Comparison of ENCODE assay signal across 10 cellular contexts in the genomic region with DNA sequence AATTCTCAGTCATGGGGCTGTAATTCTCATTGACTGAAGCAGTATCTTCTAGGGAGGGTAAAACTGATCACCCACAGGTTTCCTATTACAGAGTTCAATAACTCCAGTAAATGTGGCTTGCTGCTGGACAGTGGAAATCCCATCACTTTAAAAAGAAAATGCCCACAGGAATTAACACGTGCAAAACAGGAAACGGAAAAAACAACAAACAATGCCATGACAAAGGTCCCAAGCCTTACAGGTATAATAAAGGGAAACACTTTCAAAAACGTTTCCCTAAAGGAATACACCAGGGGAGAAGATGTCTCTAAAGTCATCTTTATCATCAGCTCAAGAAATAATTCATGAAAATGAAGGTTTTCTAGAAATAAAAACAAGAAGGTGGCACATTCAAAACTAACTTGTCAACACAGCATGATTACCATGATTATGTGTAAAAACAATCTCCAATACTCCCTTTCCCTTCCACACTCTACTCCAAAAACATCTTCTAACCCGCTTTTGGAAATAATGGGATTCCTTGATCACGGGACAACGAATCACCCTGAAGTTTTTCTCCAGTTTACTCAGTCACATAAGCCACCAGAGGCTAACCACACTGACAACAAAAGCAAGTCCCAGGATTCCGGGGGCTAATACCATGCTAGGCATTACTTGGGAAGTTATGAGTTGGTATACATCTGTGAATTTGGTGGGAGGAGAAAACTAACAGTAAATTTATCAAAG.
DNase-seq lines count a peak whose midpoint lies in the region; ATAC-seq, FAIRE-seq and TF ChIP-seq lines count a peak whose summit lies in the region.
"Had no signal": no experiment of that assay in that cellular context is flagged by ENCODE, and none has a peak within 500 bp of the region (broad histone marks: within the 10 kb centered on the region; RNA-seq: fewer than 3 reads in every experiment).

No MANE protein-coding gene starts in this region.

- no peak overlapping the region for H4K8ac ChIP-seq in H1 (ENCODE audit: extremely low read depth, insufficient read depth, low read length)

- no peaks in the 10 kb centered on the region for H3K36me3 Mint-ChIP-seq in activated CD4-positive, alpha-beta T cell treated with anti-CD3 and anti-CD28 coated beads for 36 hours (ENCODE audit: low read depth)

- DNase-seq in H1 (ENCODE audit: low read depth in 1 of 2, low spot score in 2 of 2) (no peak), psoas muscle (no peak), RWPE1 (ENCODE audit: low spot score) (no peak), HCEC 1CT (no peak), NCI-H1694 (lab: John Stamatoyannopoulos, UW) (no peak)
- no peak for DNase-seq in activated CD4-positive, alpha-beta T cell treated with anti-CD3 and anti-CD28 coated beads for 36 hours
- DNase-seq: activated CD8-positive, alpha-beta T cell treated with anti-CD3 and anti-CD28 coated beads for 36 hours had no signal

- no peak overlapping the region for H2BK12ac ChIP-seq in H1 (ENCODE audit: low read depth, low read length)

- H3K4me3 ChIP-seq in H1 (ENCODE audit: extremely low read depth in 1 of 4, insufficient read depth in 2 of 4, low read depth in 3 of 4, low read length in 4 of 4) (peak overlapping the region in 1 of 4 experiments; percentile 43; a peak in 2 of 8 replicates), psoas muscle (peak overlapping the region; percentile 67)

- no peak overlapping the region for H3K23ac ChIP-seq in H1 (ENCODE audit: insufficient read length)

- CTCF ChIA-PET in H1 (lab: Charles Lee; ENCODE audit: partially characterized antibody) (no interaction called here), RWPE1 (lab: Yijun Ruan, JAX) (no interaction called here)
- CTCF ChIA-PET in activated CD4-positive, alpha-beta T cell treated with anti-CD3 and anti-CD28 coated beads for 36 hours (lab: Charles Lee): no interaction called here

- H3K14ac ChIP-seq in H1 (ENCODE audit: insufficient read length): no peak overlapping the region

- H3K9me3 ChIP-seq in H1 (ENCODE audit: insufficient read depth in 2 of 2, low read depth in 1 of 2, low read length in 1 of 2): no peaks in the 10 kb centered on the region
- no peaks in the 10 kb centered on the region for H3K9me3 ChIP-seq in psoas muscle

- peak overlapping the region; percentile 74 for H2BK120ac ChIP-seq in H1 (replicated peaks; ENCODE audit: low read depth, low read length)

- H3K27ac Mint-ChIP-seq in activated CD4-positive, alpha-beta T cell treated with anti-CD3 and anti-CD28 coated beads for 36 hours: no peak overlapping the region
- H3K27ac Mint-ChIP-seq: activated CD8-positive, alpha-beta T cell treated with anti-CD3 and anti-CD28 coated beads for 36 hours had no signal

- no peak for TF ChIP-seq RAD21 in H1 (IDR thresholded peaks at IDR 0.05 in 1 of 2, conservative IDR thresholded peaks at IDR 0.05 in 1 of 2; ENCODE audit: low read depth in 2 of 2, low read length in 2 of 2)

- H3K4ac ChIP-seq in H1 (replicated peaks; ENCODE audit: insufficient read length, low read depth, low read length): no peak overlapping the region

- H3K9ac ChIP-seq in H1 (replicated peaks in 1 of 4; ENCODE audit: extremely low read depth in 1 of 4, low read depth in 3 of 4, low read length in 3 of 4): no peak overlapping the region

- H3K27ac ChIP-seq in H1 (ENCODE audit: low read depth, low read length) (peak overlapping the region; percentile 28), psoas muscle (peak overlapping the region; percentile 89), RWPE1 (no peak overlapping the region)

- 31 to 100% methylated on average over 1 to 7 of the region's 7 CpGs for WGBS in H1 (ENCODE audit: extremely low coverage in 1 of 2, insufficient coverage in 1 of 2, insufficient read length in 1 of 2, insufficient replicate concordance in 2 of 2, low coverage in 1 of 2, low lambda C conversion rate in 2 of 2, missing lambda C conversion rate in 1 of 2), 2 experiments
- 2 to 5% (median 3%) methylated on average over 7 of the region's 7 CpGs for WGBS in psoas muscle, 3 donors

- peaks cover 7% of the 10 kb centered on the region for H3K79me1 ChIP-seq in H1 (ENCODE audit: low read depth, low read length)

- no peak for TF ChIP-seq POLR2A in H1 (IDR thresholded peaks at IDR 0.05; ENCODE audit: control extremely low read depth in 1 of 2, low read depth in 2 of 2, low read length in 2 of 2)

- no peak for TF ChIP-seq CTCF in H1 (IDR thresholded peaks at IDR 0.05; ENCODE audit: control extremely low read depth in 1 of 3, insufficient read depth in 1 of 3, low read depth in 1 of 3, low read length in 3 of 3)
- no peak for TF ChIP-seq CTCF in psoas muscle (IDR thresholded peaks at IDR 0.05)
- TF ChIP-seq CTCF in RWPE1 (conservative IDR thresholded peaks at IDR 0.05; ENCODE audit: low read depth): no peak

- intact Hi-C loops in psoas muscle (cut with DNase I): loop anchor here (2.0 to 10.0 kb wide), 5 partner anchors 57 to 1155 kb away; no protein-coding TSS in a partner anchor
- intact Hi-C loops in activated CD4-positive, alpha-beta T cell treated with anti-CD3 and anti-CD28 coated beads for 36 hours (cut with DNase I, micrococcal nuclease): loop anchor here (5.0 to 10.0 kb wide), 2 partner anchors 167 to 1295 kb away; a partner anchor contains a TSS

- no peak for TF ChIP-seq EP300 in H1 (IDR thresholded peaks at IDR 0.05; ENCODE audit: borderline replicate concordance in 1 of 2, low read depth in 2 of 2, low read length in 2 of 2)

- H3K27me3 ChIP-seq in H1 (replicated peaks in 1 of 4; ENCODE audit: control insufficient read depth in 3 of 4, extremely low read depth in 1 of 4, insufficient read depth in 3 of 4, low read length in 3 of 4) (no peaks in the 10 kb centered on the region), psoas muscle (ENCODE audit: insufficient read depth in 3 of 3, low read length in 2 of 3) (no peaks in the 10 kb centered on the region)

- H2BK15ac ChIP-seq in H1 (ENCODE audit: low read length): 0 out of 2 replicates have a peak overlapping the region, but pooled peaks have one; percentile 5

- peaks cover 0 to 97% of the 10 kb centered on the region in 2 experiments; a peak in 3 of 4 replicates for H3K79me2 ChIP-seq in H1 (ENCODE audit: control insufficient read depth in 1 of 2, insufficient read depth in 2 of 2, low read length in 2 of 2)

- H3K4me3 Mint-ChIP-seq in activated CD4-positive, alpha-beta T cell treated with anti-CD3 and anti-CD28 coated beads for 36 hours: no peak overlapping the region
- H3K4me3 Mint-ChIP-seq: activated CD8-positive, alpha-beta T cell treated with anti-CD3 and anti-CD28 coated beads for 36 hours had no signal

- H3K36me3 ChIP-seq in H1 (ENCODE audit: control insufficient read depth in 2 of 4, insufficient read depth in 4 of 4, low read length in 3 of 4) (no peaks in the 10 kb centered on the region), psoas muscle (ENCODE audit: insufficient read depth in 1 of 2, low read depth in 1 of 2) (no peaks in the 10 kb centered on the region)

- H4K5ac ChIP-seq in H1 (ENCODE audit: insufficient read length, low read depth, low read length): no peak overlapping the region

- H3K27me3 Mint-ChIP-seq in activated CD4-positive, alpha-beta T cell treated with anti-CD3 and anti-CD28 coated beads for 36 hours: peaks cover 10% of the 10 kb centered on the region

- no peak overlapping the region for H2BK20ac ChIP-seq in H1 (ENCODE audit: low read length)

- peaks cover 6% of the 10 kb centered on the region for H3K4me1 Mint-ChIP-seq in activated CD4-positive, alpha-beta T cell treated with anti-CD3 and anti-CD28 coated beads for 36 hours

- no peak overlapping the region for H2AK5ac ChIP-seq in H1 (ENCODE audit: low read depth, low read length)

- H2AFZ ChIP-seq in H1 (ENCODE audit: low read length): no peak overlapping the region

- H3K4me1 ChIP-seq in H1 (replicated peaks in 1 of 4; ENCODE audit: control insufficient read depth in 3 of 4, insufficient read depth in 4 of 4, low read length in 3 of 4) (peaks cover 9 to 30% (median 17%) of the 10 kb centered on the region in 4 experiments), psoas muscle (peaks cover 42% of the 10 kb centered on the region)

- peak; percentile 8 for ATAC-seq in GM18861 (IDR thresholded peaks at IDR 0.05; ENCODE audit: unreplicated experiment)
- peak; percentile 24 for ATAC-seq in HG03175 (IDR thresholded peaks at IDR 0.05; ENCODE audit: unreplicated experiment)
- ATAC-seq in psoas muscle: peak in 1 of 4 donors; percentile 15
- no peak for ATAC-seq in activated CD4-positive, alpha-beta T cell treated with anti-CD3 and anti-CD28 coated beads for 36 hours
- ATAC-seq: activated CD8-positive, alpha-beta T cell treated with anti-CD3 and anti-CD28 coated beads for 36 hours; HCT116 had no signal

- H3K56ac ChIP-seq in H1 (replicated peaks; ENCODE audit: insufficient read length, low read depth, low read length): no peak overlapping the region

- POLR2A ChIA-PET in H1 (lab: Charles Lee; ENCODE audit: partially characterized antibody) (no interaction called here), RWPE1 (lab: Yijun Ruan, JAX; ENCODE audit: low non-redundant PET) (no interaction called here)
- POLR2A ChIA-PET in activated CD4-positive, alpha-beta T cell treated with anti-CD3 and anti-CD28 coated beads for 36 hours (lab: Charles Lee): no interaction called here

- no peaks in the 10 kb centered on the region for H3K9me3 Mint-ChIP-seq in activated CD4-positive, alpha-beta T cell treated with anti-CD3 and anti-CD28 coated beads for 36 hours (ENCODE audit: low read depth)
- H3K9me3 Mint-ChIP-seq: activated CD8-positive, alpha-beta T cell treated with anti-CD3 and anti-CD28 coated beads for 36 hours had no signal

- peak overlapping the region; percentile 53 to 57 for H3K4me2 ChIP-seq in H1 (ENCODE audit: insufficient read depth in 1 of 2, low read depth in 2 of 2, low read length in 2 of 2)

- no peaks in the 10 kb centered on the region; the same call in 1 of the 2 replicates for H3K23me2 ChIP-seq in H1 (ENCODE audit: low read depth, low read length)

- FAIRE-seq in H1 (lab: Jason Lieb, UNC): no peak

- no peak overlapping the region; the same call in 1 of the 2 replicates for H2BK5ac ChIP-seq in H1 (ENCODE audit: low read depth, low read length)

- no peaks in the 10 kb centered on the region for H4K20me1 ChIP-seq in H1 (replicated peaks in 1 of 2; ENCODE audit: control insufficient read depth in 1 of 2, insufficient read depth in 2 of 2, low read length in 2 of 2)

- H3K18ac ChIP-seq in H1 (ENCODE audit: extremely low read depth, low read length): no peak overlapping the region

- H4K91ac ChIP-seq in H1 (replicated peaks; ENCODE audit: insufficient read length, low read length): peak overlapping the region; percentile 68

TF ChIP-seq in H1, 55 proteins besides CTCF, POLR2A, EP300 and RAD21:
- TF ChIP-seq SP1 (IDR thresholded peaks at IDR 0.05; ENCODE audit: low read depth, low read length) (no peak), TEAD4 (IDR thresholded peaks at IDR 0.05; ENCODE audit: low read depth, low read length) (no peak)
